In genomic region chr4:139665079-139665689, GRCh38 we compare ENCODE assay signal across 1 cellular context.
TF ChIP-seq lines count a peak whose summit lies in the region.

No MANE protein-coding gene starts in this region.

TF ChIP-seq in SK-N-SH, 30 proteins besides CTCF, POLR2A, EP300 and RAD21 (continued from another document):
- TF ChIP-seq, protein P1, sequence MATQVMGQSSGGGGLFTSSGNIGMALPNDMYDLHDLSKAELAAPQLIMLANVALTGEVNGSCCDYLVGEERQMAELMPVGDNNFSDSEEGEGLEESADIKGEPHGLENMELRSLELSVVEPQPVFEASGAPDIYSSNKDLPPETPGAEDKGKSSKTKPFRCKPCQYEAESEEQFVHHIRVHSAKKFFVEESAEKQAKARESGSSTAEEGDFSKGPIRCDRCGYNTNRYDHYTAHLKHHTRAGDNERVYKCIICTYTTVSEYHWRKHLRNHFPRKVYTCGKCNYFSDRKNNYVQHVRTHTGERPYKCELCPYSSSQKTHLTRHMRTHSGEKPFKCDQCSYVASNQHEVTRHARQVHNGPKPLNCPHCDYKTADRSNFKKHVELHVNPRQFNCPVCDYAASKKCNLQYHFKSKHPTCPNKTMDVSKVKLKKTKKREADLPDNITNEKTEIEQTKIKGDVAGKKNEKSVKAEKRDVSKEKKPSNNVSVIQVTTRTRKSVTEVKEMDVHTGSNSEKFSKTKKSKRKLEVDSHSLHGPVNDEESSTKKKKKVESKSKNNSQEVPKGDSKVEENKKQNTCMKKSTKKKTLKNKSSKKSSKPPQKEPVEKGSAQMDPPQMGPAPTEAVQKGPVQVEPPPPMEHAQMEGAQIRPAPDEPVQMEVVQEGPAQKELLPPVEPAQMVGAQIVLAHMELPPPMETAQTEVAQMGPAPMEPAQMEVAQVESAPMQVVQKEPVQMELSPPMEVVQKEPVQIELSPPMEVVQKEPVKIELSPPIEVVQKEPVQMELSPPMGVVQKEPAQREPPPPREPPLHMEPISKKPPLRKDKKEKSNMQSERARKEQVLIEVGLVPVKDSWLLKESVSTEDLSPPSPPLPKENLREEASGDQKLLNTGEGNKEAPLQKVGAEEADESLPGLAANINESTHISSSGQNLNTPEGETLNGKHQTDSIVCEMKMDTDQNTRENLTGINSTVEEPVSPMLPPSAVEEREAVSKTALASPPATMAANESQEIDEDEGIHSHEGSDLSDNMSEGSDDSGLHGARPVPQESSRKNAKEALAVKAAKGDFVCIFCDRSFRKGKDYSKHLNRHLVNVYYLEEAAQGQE (IDR thresholded peaks at IDR 0.05; ENCODE audit: low read depth, low read length): no peak
- no peak for TF ChIP-seq IRF3 (IDR thresholded peaks at IDR 0.05; ENCODE audit: low read depth, low read length)
- no peak for TF ChIP-seq NRF1 (IDR thresholded peaks at IDR 0.05; ENCODE audit: low read depth, low read length)
- TF ChIP-seq SMC3 (IDR thresholded peaks at IDR 0.05; ENCODE audit: low read depth, low read length): no peak
